In the genomic region with DNA sequence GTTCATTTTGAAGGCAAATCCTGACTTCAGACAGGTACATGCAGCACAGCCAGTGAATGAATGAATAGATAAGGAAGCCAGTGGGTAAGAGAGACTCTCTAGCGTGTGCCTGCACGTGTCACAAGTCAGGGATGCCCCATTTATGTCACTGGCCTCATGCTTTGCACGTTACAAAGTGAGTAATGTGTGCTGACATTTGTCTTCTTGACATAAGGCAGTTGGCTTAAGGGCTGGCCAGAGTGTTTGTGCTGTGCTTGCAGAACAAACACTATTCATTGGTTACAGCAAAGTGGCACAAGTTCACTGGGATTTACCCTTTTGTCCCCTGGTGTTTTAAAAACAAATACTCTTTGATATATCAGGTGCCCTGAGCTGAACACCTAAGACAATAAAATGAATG, we compare ENCODE assay signal across 21 cellular contexts. TPM values are rescaled to one million over a fixed set of nuclear protein-coding genes. Genes with fewer than 3 reads are reported as not detected.
"Had no signal": no experiment of that assay in that cellular context is flagged by ENCODE, and none has a peak within 500 bp of the region (broad histone marks: within the 10 kb centered on the region; RNA-seq: fewer than 3 reads in every experiment).

No MANE protein-coding gene starts in this region.

- H3K9me3 Mint-ChIP-seq: dendritic cell treated with granulocyte-macrophage colony-stimulating factor and Interleukin-4, amounts not matched to agents 40 ng/mL and 50 ng/mL, for 4 days; effector memory CD8-positive, alpha-beta T cell; mesothelial cell of epicardium; natural killer cell; neural progenitor cell had no signal

- H3K27ac ChIP-seq: heart left ventricle, left ventricle myocardium inferior, lower lobe of right lung, neural progenitor cell, ovary had no signal

- H3K9ac ChIP-seq: neural progenitor cell had no signal

- H3K27me3 ChIP-seq: heart left ventricle, neural progenitor cell, ovary had no signal

- FAIRE-seq: colon, frontal cortex, urothelium cell line had no signal

- H3K4me1 Mint-ChIP-seq: memory B cell, mesothelial cell of epicardium, natural killer cell, neural progenitor cell had no signal

- H3K27ac Mint-ChIP-seq: dendritic cell treated with granulocyte-macrophage colony-stimulating factor and Interleukin-4, amounts not matched to agents 40 ng/mL and 50 ng/mL, for 4 days; effector memory CD8-positive, alpha-beta T cell; memory B cell; mesothelial cell of epicardium; natural killer cell had no signal

- H3K27me3 Mint-ChIP-seq: dendritic cell treated with granulocyte-macrophage colony-stimulating factor and Interleukin-4, amounts not matched to agents 40 ng/mL and 50 ng/mL, for 4 days had no signal

- H3K4me2 ChIP-seq: neural progenitor cell, smooth muscle cell had no signal

- H3K36me3 Mint-ChIP-seq: memory B cell, natural killer cell had no signal

- H3K4me1 ChIP-seq: neural progenitor cell had no signal

- H3K4me3 ChIP-seq: heart left ventricle, left ventricle myocardium inferior, lower lobe of right lung, neural progenitor cell, ovary, smooth muscle cell had no signal

- H3K36me3 ChIP-seq: heart left ventricle, lower lobe of right lung, neural progenitor cell, ovary had no signal

- H3K9me3 ChIP-seq: heart left ventricle, left ventricle myocardium inferior, lower lobe of right lung, ovary had no signal

- H3K4me3 Mint-ChIP-seq: dendritic cell treated with granulocyte-macrophage colony-stimulating factor and Interleukin-4, amounts not matched to agents 40 ng/mL and 50 ng/mL, for 4 days; effector memory CD8-positive, alpha-beta T cell; memory B cell; mesothelial cell of epicardium; natural killer cell; neural progenitor cell had no signal

- ATAC-seq: effector memory CD8-positive, alpha-beta T cell; heart left ventricle; lower lobe of right lung; natural killer cell; right cardiac atrium had no signal

- H2AFZ ChIP-seq: neural progenitor cell had no signal

- DNase-seq: effector memory CD8-positive, alpha-beta T cell; heart left ventricle; hypothalamus; islet precursor cell; left ventricle myocardium inferior; lower lobe of right lung; natural killer cell; nucleus accumbens; ovary; right cardiac atrium; stimulated activated CD4-positive, alpha-beta T cell treated with anti-CD3 and anti-CD28 coated beads, Interleukin-2, amount 100 ng/mL, for 48 hours; stimulated activated naive CD4-positive, alpha-beta T cell treated with Interleukin-2 at 50 U/mL for 16 hours; trophoblast cell had no signal

RNA-seq across cellular contexts. Expression of gene CRMP1, which starts 55.9 kb away (rescaled TPM):
- total RNA-seq: natural killer cell had no signal
